19 cellular contexts compared by ENCODE assay signal in the genomic region with DNA sequence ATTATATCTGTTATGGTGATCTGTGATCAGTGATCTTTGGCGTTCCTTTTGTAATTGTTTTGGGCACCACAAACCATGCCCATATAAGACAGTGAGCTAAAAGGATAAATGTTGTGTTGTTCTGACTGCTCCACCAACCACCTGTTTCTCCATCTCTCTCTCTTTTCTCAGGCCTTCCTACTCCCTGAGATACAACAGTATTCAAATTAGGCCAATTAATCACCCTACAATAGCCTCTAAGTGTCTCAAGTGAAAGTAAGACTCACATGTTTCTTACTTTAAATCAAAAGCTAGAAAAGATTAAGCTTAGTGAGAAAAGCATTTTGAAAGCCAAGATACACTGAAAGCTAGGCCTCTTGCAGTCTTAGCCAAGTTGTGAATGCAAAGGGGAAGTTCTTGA.
DNase-seq lines count a peak whose midpoint lies in the region; ATAC-seq and TF ChIP-seq lines count a peak whose summit lies in the region.
"Had no signal": no experiment of that assay in that cellular context is flagged by ENCODE, and none has a peak within 500 bp of the region (broad histone marks: within the 10 kb centered on the region; RNA-seq: fewer than 3 reads in every experiment).

No MANE protein-coding gene starts in this region.

- no peak overlapping the region for H3K4me3 ChIP-seq in OCI-LY3 (ENCODE audit: low read length)
- H3K4me3 ChIP-seq: lung, vagina had no signal

- peaks cover 30% of the 10 kb centered on the region for H3K4me1 ChIP-seq in OCI-LY3 (ENCODE audit: low read length)
- H3K4me1 ChIP-seq: vagina had no signal

- no peak for TF ChIP-seq CTCF in OCI-LY3 (IDR thresholded peaks at IDR 0.05; ENCODE audit: low read depth, low read length)

- no peaks in the 10 kb centered on the region for H3K9me3 ChIP-seq in OCI-LY3 (ENCODE audit: insufficient read depth, low read length)
- H3K9me3 ChIP-seq: vagina had no signal

- DNase-seq in activated effector memory CD4-positive, alpha-beta T cell treated with Interleukin-2 at 50 U/mL for 16 hours: no peak
- DNase-seq in activated T-helper 2 cell treated with anti-CD3 and anti-CD28 coated beads, Interferon-gamma antibody, Interleukin-2, Interleukin-4, amounts not matched to agents 10 μg/mL and 5 μg/mL and 100 μg/mL, durations not matched to agents 14 hours and 24 hours and 36 hours (ENCODE audit: low spot score): no peak
- no peak for DNase-seq in activated naive CD4-positive, alpha-beta T cell (lab: John Stamatoyannopoulos, UW)
- no peak for DNase-seq in NCI-H345 (lab: John Stamatoyannopoulos, UW)
- DNase-seq: activated CD4-positive, alpha-beta T cell treated with anti-CD3 and anti-CD28 coated beads for 4 hours; activated T-cell treated with anti-CD3 and anti-CD28 coated beads, Interleukin-2, amount 50 U/mL, for 4 hours; NCI-H1417 treated with DMSO at 0.1 percent for 48 hours; NCI-H524; nephron progenitor cell; stimulated activated CD4-positive, alpha-beta T cell treated with anti-CD3 and anti-CD28 coated beads, Interleukin-4, amount 100 ng/mL, for 4 hours; stimulated activated naive B cell treated with anti-CD40 and anti-IgM and Interleukin-4, amounts not matched to agents 10 μg/mL and 1 μg/mL and 100 μg/mL, for 72 hours; T-helper 2 cell had no signal

- H3K4me1 Mint-ChIP-seq in activated T-helper 2 cell treated with anti-CD3 and anti-CD28 coated beads, Interferon-gamma antibody, Interleukin-2, Interleukin-4, amounts not matched to agents 10 μg/mL and 5 μg/mL and 100 μg/mL, durations not matched to agents 14 hours and 24 hours and 36 hours (ENCODE audit: low read depth): no peaks in the 10 kb centered on the region
- H3K4me1 Mint-ChIP-seq: nephron progenitor cell; stimulated activated naive B cell treated with anti-CD40 and anti-IgM and Interleukin-4, amounts not matched to agents 10 μg/mL and 1 μg/mL and 100 μg/mL, for 72 hours had no signal

- H3K9me3 Mint-ChIP-seq in activated T-helper 2 cell treated with anti-CD3 and anti-CD28 coated beads, Interferon-gamma antibody, Interleukin-2, Interleukin-4, amounts not matched to agents 10 μg/mL and 5 μg/mL and 100 μg/mL, durations not matched to agents 14 hours and 24 hours and 36 hours: no peaks in the 10 kb centered on the region
- H3K9me3 Mint-ChIP-seq: stimulated activated naive B cell treated with anti-CD40 and anti-IgM and Interleukin-4, amounts not matched to agents 10 μg/mL and 1 μg/mL and 100 μg/mL, for 72 hours had no signal

- H3K4me2 ChIP-seq in OCI-LY3 (ENCODE audit: low read length): peak overlapping the region; percentile 17; the same call in 1 of the 2 replicates

- no peaks in the 10 kb centered on the region for H3K36me3 ChIP-seq in OCI-LY3 (replicated peaks; ENCODE audit: low read depth, low read length)
- H3K36me3 ChIP-seq: vagina had no signal

- H3K36me3 Mint-ChIP-seq in activated T-helper 2 cell treated with anti-CD3 and anti-CD28 coated beads, Interferon-gamma antibody, Interleukin-2, Interleukin-4, amounts not matched to agents 10 μg/mL and 5 μg/mL and 100 μg/mL, durations not matched to agents 14 hours and 24 hours and 36 hours (ENCODE audit: low read depth): no peaks in the 10 kb centered on the region
- H3K36me3 Mint-ChIP-seq: stimulated activated naive B cell treated with anti-CD40 and anti-IgM and Interleukin-4, amounts not matched to agents 10 μg/mL and 1 μg/mL and 100 μg/mL, for 72 hours had no signal

- ATAC-seq in GM18909 (IDR thresholded peaks at IDR 0.05; ENCODE audit: poor library complexity, unreplicated experiment) (peak; percentile 87), GM21717 (IDR thresholded peaks at IDR 0.05; ENCODE audit: unreplicated experiment) (peak; percentile 74), HG03097 (IDR thresholded peaks at IDR 0.05; ENCODE audit: low FRiP score, unreplicated experiment) (peak; percentile 76)
- ATAC-seq: activated T-cell treated with anti-CD3 and anti-CD28 coated beads, Interleukin-2, amount 50 U/mL, for 4 hours; sciatic nerve; stimulated activated naive B cell treated with anti-CD40 and anti-IgM and Interleukin-4, amounts not matched to agents 10 μg/mL and 1 μg/mL and 100 μg/mL, for 72 hours had no signal

- no peaks in the 10 kb centered on the region for H3K79me2 ChIP-seq in OCI-LY3 (ENCODE audit: low read length)

- H2AFZ ChIP-seq in OCI-LY3 (ENCODE audit: low read depth, low read length): no peak overlapping the region

- no peaks in the 10 kb centered on the region for H3K27me3 Mint-ChIP-seq in activated T-helper 2 cell treated with anti-CD3 and anti-CD28 coated beads, Interferon-gamma antibody, Interleukin-2, Interleukin-4, amounts not matched to agents 10 μg/mL and 5 μg/mL and 100 μg/mL, durations not matched to agents 14 hours and 24 hours and 36 hours (ENCODE audit: low read depth)
- H3K27me3 Mint-ChIP-seq: stimulated activated naive B cell treated with anti-CD40 and anti-IgM and Interleukin-4, amounts not matched to agents 10 μg/mL and 1 μg/mL and 100 μg/mL, for 72 hours had no signal

- no peak overlapping the region for H3K9ac ChIP-seq in OCI-LY3 (ENCODE audit: low read length)

- H4K20me1 ChIP-seq in OCI-LY3 (ENCODE audit: insufficient read depth, low read length): no peaks in the 10 kb centered on the region

- intact Hi-C loops in activated T-helper 2 cell treated with anti-CD3 and anti-CD28 coated beads, Interferon-gamma antibody, Interleukin-2, Interleukin-4, amounts not matched to agents 10 μg/mL and 5 μg/mL and 100 μg/mL, durations not matched to agents 14 hours and 24 hours and 36 hours (cut with micrococcal nuclease): no loop called here

- no peaks in the 10 kb centered on the region for H3K27me3 ChIP-seq in OCI-LY3 (ENCODE audit: low read depth, low read length)
- H3K27me3 ChIP-seq: vagina had no signal

- no peak overlapping the region for H3K27ac Mint-ChIP-seq in activated T-helper 2 cell treated with anti-CD3 and anti-CD28 coated beads, Interferon-gamma antibody, Interleukin-2, Interleukin-4, amounts not matched to agents 10 μg/mL and 5 μg/mL and 100 μg/mL, durations not matched to agents 14 hours and 24 hours and 36 hours
- H3K27ac Mint-ChIP-seq: nephron progenitor cell; stimulated activated naive B cell treated with anti-CD40 and anti-IgM and Interleukin-4, amounts not matched to agents 10 μg/mL and 1 μg/mL and 100 μg/mL, for 72 hours had no signal

- peak overlapping the region; percentile 41 for H3K27ac ChIP-seq in OCI-LY3 (ENCODE audit: low read length)
- H3K27ac ChIP-seq: vagina had no signal

- H3K4me3 Mint-ChIP-seq in activated T-helper 2 cell treated with anti-CD3 and anti-CD28 coated beads, Interferon-gamma antibody, Interleukin-2, Interleukin-4, amounts not matched to agents 10 μg/mL and 5 μg/mL and 100 μg/mL, durations not matched to agents 14 hours and 24 hours and 36 hours (ENCODE audit: low read depth): no peak overlapping the region
- H3K4me3 Mint-ChIP-seq: activated T-cell treated with anti-CD3 and anti-CD28 coated beads, Interleukin-2, amount 50 U/mL, for 4 hours; nephron progenitor cell; stimulated activated naive B cell treated with anti-CD40 and anti-IgM and Interleukin-4, amounts not matched to agents 10 μg/mL and 1 μg/mL and 100 μg/mL, for 72 hours had no signal
